In the genomic region with DNA sequence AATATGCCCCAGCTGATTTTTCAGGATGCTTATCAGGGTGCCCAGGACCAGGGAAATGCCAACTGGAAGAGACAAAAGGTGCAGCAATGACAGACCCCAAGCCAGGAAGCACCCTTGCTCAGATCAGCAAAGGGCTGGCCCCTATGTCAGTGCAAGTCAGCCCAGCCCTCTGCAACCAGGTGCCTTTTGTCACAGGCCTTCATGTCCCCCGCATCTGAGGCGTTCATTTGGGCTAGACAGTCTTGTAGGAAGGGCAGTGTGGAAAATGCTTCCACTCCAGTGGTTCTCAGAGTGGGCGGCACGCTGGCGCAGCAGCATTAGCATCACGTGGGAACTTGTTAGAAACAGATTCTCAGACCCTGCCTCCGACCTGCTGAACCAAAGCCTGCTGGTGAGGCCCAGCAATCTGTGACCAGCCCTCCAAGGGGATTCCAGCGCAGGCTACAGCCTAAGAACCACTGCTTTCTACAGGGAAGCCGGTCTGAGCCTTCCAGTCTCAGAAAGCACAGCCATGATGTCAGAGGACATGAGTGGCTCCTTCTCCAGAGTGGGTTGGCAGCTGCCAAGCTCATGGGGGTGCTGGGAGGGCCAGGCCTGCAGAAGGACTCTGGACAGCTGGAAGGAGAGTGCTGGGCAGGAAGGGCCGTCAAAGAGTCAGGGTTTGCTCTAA, we compare ENCODE assay signal across 17 cellular contexts. TPM values are rescaled to one million over a fixed set of nuclear protein-coding genes. Genes with fewer than 3 reads are reported as not detected.
DNase-seq lines count a peak whose midpoint lies in the region; ATAC-seq, FAIRE-seq and TF ChIP-seq lines count a peak whose summit lies in the region.
"Had no signal": no experiment of that assay in that cellular context is flagged by ENCODE, and none has a peak within 500 bp of the region (broad histone marks: within the 10 kb centered on the region; RNA-seq: fewer than 3 reads in every experiment).

No MANE protein-coding gene starts in this region.

- H3K36me3 ChIP-seq in OCI-LY7 (ENCODE audit: insufficient read depth, low read length) (no peaks in the 10 kb centered on the region), psoas muscle (ENCODE audit: insufficient read depth in 1 of 2, low read depth in 1 of 2) (no peaks in the 10 kb centered on the region)
- H3K36me3 ChIP-seq: BLaER1 had no signal

- CTCF ChIA-PET in OCI-LY7 (lab: Charles Lee; ENCODE audit: unreplicated experiment), result no interaction called here

- no peaks in the 10 kb centered on the region for H3K9me3 ChIP-seq in OCI-LY7 (ENCODE audit: low read length)
- no peaks in the 10 kb centered on the region for H3K9me3 ChIP-seq in psoas muscle
- H3K9me3 ChIP-seq: BLaER1 had no signal

- FAIRE-seq in GM12891 (lab: Jason Lieb, UNC), result peak; percentile 38
- FAIRE-seq: bronchial epithelial cell had no signal

- no peaks in the 10 kb centered on the region for H4K20me1 ChIP-seq in OCI-LY7 (ENCODE audit: insufficient read depth, low read length)
- H4K20me1 ChIP-seq: BLaER1 had no signal

- H3K4me3 ChIP-seq in OCI-LY7 (ENCODE audit: low read depth, low read length, poor library complexity, severe bottlenecking) (no peak overlapping the region), psoas muscle (no peak overlapping the region)
- H3K4me3 ChIP-seq: BLaER1 had no signal

- BruUV-seq in OCI-LY7 (replicated peaks; lab: Mats Ljungman, UMichigan), result no TSS peak

- H3K27me3 ChIP-seq in psoas muscle (ENCODE audit: insufficient read depth in 3 of 3, low read length in 2 of 3), result no peaks in the 10 kb centered on the region
- H3K27me3 ChIP-seq: BLaER1 had no signal

- H3K79me2 ChIP-seq in OCI-LY7 (ENCODE audit: insufficient read depth, low read depth, low read length), result no peaks in the 10 kb centered on the region

- intact Hi-C loops in OCI-LY7 (cut with micrococcal nuclease; ENCODE audit: unreplicated experiment) (no loop called here), left cardiac atrium (cut with DNase I) (no loop called here), psoas muscle (cut with DNase I) (no loop called here)

- H3K27ac Mint-ChIP-seq in activated naive CD4-positive, alpha-beta T cell treated with anti-CD3 and anti-CD28 coated beads, Interleukin-2, amount 50 U/mL, for 72 hours, result peak overlapping the region in 1 of 2 donors; percentile 40
- H3K27ac Mint-ChIP-seq: activated T-helper 2 cell treated with anti-CD3 and anti-CD28 coated beads, Interferon-gamma antibody, Interleukin-2, Interleukin-4, amounts not matched to agents 10 μg/mL and 5 μg/mL and 100 μg/mL, durations not matched to agents 14 hours and 24 hours and 36 hours had no signal

- H3K4me1 ChIP-seq in OCI-LY7 (ENCODE audit: insufficient read depth, low read length, poor library complexity, severe bottlenecking) (no peaks in the 10 kb centered on the region), psoas muscle (no peaks in the 10 kb centered on the region)
- H3K4me1 ChIP-seq: BLaER1 had no signal

- no peak overlapping the region for H2AFZ ChIP-seq in OCI-LY7 (ENCODE audit: low read length)

- WGBS in psoas muscle, 3 donors, result 54 to 64% (median 60%) methylated on average over 10 of the region's 10 CpGs

- TF ChIP-seq CTCF in OCI-LY7 (conservative IDR thresholded peaks at IDR 0.05; ENCODE audit: low read length) (no peak), psoas muscle (IDR thresholded peaks at IDR 0.05) (no peak)

- POLR2A ChIA-PET in OCI-LY7 (lab: Charles Lee), result no interaction called here

- DNase-seq in GM12891 (ENCODE audit: insufficient read length, low spot score) (no peak), OCI-LY7 (ENCODE audit: low spot score) (peak; percentile 4), left cardiac atrium (no peak), psoas muscle (no peak), KG1 (lab: John Stamatoyannopoulos, UW) (no peak), left lobe of liver (ENCODE audit: low spot score) (no peak)
- no peak for DNase-seq in activated naive CD4-positive, alpha-beta T cell treated with anti-CD3 and anti-CD28 coated beads, Interleukin-2, amount 50 U/mL, for 16 hours
- no peak for DNase-seq in activated naive CD4-positive, alpha-beta T cell treated with anti-CD3 and anti-CD28 coated beads, Interleukin-2, amount 50 U/mL, for 72 hours (ENCODE audit: low spot score in 2 of 2)
- DNase-seq: GDM1, Kasumi-1, NCI-H2081, PC-3 had no signal

- H3K36me3 Mint-ChIP-seq in activated naive CD4-positive, alpha-beta T cell treated with anti-CD3 and anti-CD28 coated beads, Interleukin-2, amount 50 U/mL, for 72 hours, result no peaks in the 10 kb centered on the region

- ATAC-seq in left cardiac atrium (peak; percentile 42 to 62), psoas muscle (peak; percentile 15 to 47 (median 35)), left lobe of liver (no peak)
- no peak for ATAC-seq in activated naive CD4-positive, alpha-beta T cell treated with anti-CD3 and anti-CD28 coated beads, Interleukin-2, amount 50 U/mL, for 72 hours
- ATAC-seq: PC-3 had no signal

- no peaks in the 10 kb centered on the region for H3K9me2 ChIP-seq in OCI-LY7 (ENCODE audit: insufficient read depth, low read length)

- H3K27ac ChIP-seq in OCI-LY7 (ENCODE audit: low read depth, low read length, poor library complexity, severe bottlenecking) (no peak overlapping the region), psoas muscle (peak overlapping the region; percentile 48)
- H3K27ac ChIP-seq: BLaER1 had no signal

- no peaks in the 10 kb centered on the region for H3K9me3 Mint-ChIP-seq in activated naive CD4-positive, alpha-beta T cell treated with anti-CD3 and anti-CD28 coated beads, Interleukin-2, amount 50 U/mL, for 72 hours
- H3K9me3 Mint-ChIP-seq: activated T-helper 2 cell treated with anti-CD3 and anti-CD28 coated beads, Interferon-gamma antibody, Interleukin-2, Interleukin-4, amounts not matched to agents 10 μg/mL and 5 μg/mL and 100 μg/mL, durations not matched to agents 14 hours and 24 hours and 36 hours had no signal

- H3K4me2 ChIP-seq in OCI-LY7 (ENCODE audit: low read length), result no peak overlapping the region
- H3K4me2 ChIP-seq: BLaER1 had no signal

- no peak for TF ChIP-seq POLR2A in GM12891 (IDR thresholded peaks at IDR 0.05; ENCODE audit: low read depth, low read length)

TF ChIP-seq in GM12891, 5 proteins besides CTCF, POLR2A, EP300 and RAD21:
- no peak for TF ChIP-seq SPI1 (IDR thresholded peaks at IDR 0.05; ENCODE audit: low read depth, low read length)
- TF ChIP-seq POLR2AphosphoS5 (IDR thresholded peaks at IDR 0.05; ENCODE audit: low read depth, low read length), result no peak
- TF ChIP-seq PAX5 (IDR thresholded peaks at IDR 0.05; ENCODE audit: insufficient read depth, low read length, severe bottlenecking), result no peak
- no peak for TF ChIP-seq TAF1 (IDR thresholded peaks at IDR 0.05; ENCODE audit: low read depth, low read length)
- no peak for TF ChIP-seq POU2F2 (IDR thresholded peaks at IDR 0.05; ENCODE audit: low read depth, low read length)

RNA-seq across cellular contexts. Expression of gene SLC47A2, which starts 13.1 kb away (rescaled TPM):
- polyA plus RNA-seq in GM12891 (2012; ENCODE audit: low read depth, missing spikeins), result not detected
- not detected in 2 replicates for total RNA-seq in OCI-LY7 (2014; rRNA removed; shearing (Covaris generic))
- total RNA-seq in OCI-LY7 (2022), result not detected in 2 replicates
- not detected for total RNA-seq in left cardiac atrium
- 1 to 10 TPM in 1 of 4 donors, not detected in 3; 1.1 TPM for total RNA-seq in psoas muscle
- under 1 TPM; 0.01 to 0.08 (median 0.03) TPM for polyA plus RNA-seq in psoas muscle
- total RNA-seq in left lobe of liver, result not detected
- not detected for total RNA-seq in activated naive CD4-positive, alpha-beta T cell treated with anti-CD3 and anti-CD28 coated beads, Interleukin-2, amount 50 U/mL, for 72 hours
- total RNA-seq: activated T-helper 2 cell treated with anti-CD3 and anti-CD28 coated beads, Interferon-gamma antibody, Interleukin-2, Interleukin-4, amounts not matched to agents 10 μg/mL and 5 μg/mL and 100 μg/mL, durations not matched to agents 14 hours and 24 hours and 36 hours; mononuclear cell; PC-3; T-helper 1 cell treated with Interleukin-12 subunit alpha and Interleukin-12 subunit beta and Interleukin-4 antibody, amounts not matched to agents 30 ng/mL and 1 ng/mL, for 36 hours had no signal

RNA-seq across cellular contexts. Expression of gene ALDH3A1, which starts 44.9 kb away (rescaled TPM):
- polyA plus RNA-seq in GM12891 (2012; ENCODE audit: low read depth, missing spikeins), result 1.1 TPM
- 0.16 and 0.26 TPM in 2 replicates for total RNA-seq in OCI-LY7 (2014; rRNA removed; shearing (Covaris generic))
- total RNA-seq in OCI-LY7 (2022), result not detected in 2 replicates
- total RNA-seq in left cardiac atrium, result under 1 TPM; 0.21 to 0.32 TPM
- 1 to 10 TPM in 1 of 4 donors, under 1 TPM in 2, not detected in 1; 0.17 to 6.5 (median 0.24) TPM for total RNA-seq in psoas muscle
- under 1 TPM; 0.05 to 0.20 (median 0.12) TPM for polyA plus RNA-seq in psoas muscle
- total RNA-seq in left lobe of liver, result 1.5 TPM
- under 1 TPM in 1 of 2 donors, not detected in 1; 0.30 TPM for total RNA-seq in activated naive CD4-positive, alpha-beta T cell treated with anti-CD3 and anti-CD28 coated beads, Interleukin-2, amount 50 U/mL, for 72 hours
- total RNA-seq: activated T-helper 2 cell treated with anti-CD3 and anti-CD28 coated beads, Interferon-gamma antibody, Interleukin-2, Interleukin-4, amounts not matched to agents 10 μg/mL and 5 μg/mL and 100 μg/mL, durations not matched to agents 14 hours and 24 hours and 36 hours; mononuclear cell; T-helper 1 cell treated with Interleukin-12 subunit alpha and Interleukin-12 subunit beta and Interleukin-4 antibody, amounts not matched to agents 30 ng/mL and 1 ng/mL, for 36 hours had no signal

RNA-seq across cellular contexts. Expression of gene ALDH3A2, which starts 54.7 kb away (rescaled TPM):
- polyA plus RNA-seq in GM12891 (2012; ENCODE audit: low read depth, missing spikeins), result 20.8 TPM
- total RNA-seq in OCI-LY7 (2014; rRNA removed; shearing (Covaris generic)), result 28.9 and 29.7 TPM in 2 replicates
- total RNA-seq in OCI-LY7 (2022) (41.1 and 47.3 TPM in 2 replicates), left cardiac atrium (10 to 100 TPM; 38.3 to 58.0 TPM), psoas muscle (100 to 1,000 TPM in 1 of 4 donors, 10 to 100 TPM in 3; 57.6 to 229 (median 86.2) TPM), left lobe of liver (154 TPM)
- polyA plus RNA-seq in psoas muscle, result 10 to 100 TPM; 32.9 to 78.1 (median 68.6) TPM
- total RNA-seq in activated naive CD4-positive, alpha-beta T cell treated with anti-CD3 and anti-CD28 coated beads, Interleukin-2, amount 50 U/mL, for 72 hours, result 10 to 100 TPM; 19.4 to 35.8 TPM

Comparison
In these comparisons a context has a peak if more than half of its experiments do, and no peak if none do; other contexts are left out.
1. ATAC-seq: peak in left cardiac atrium (2 of 2) and psoas muscle (4 of 4); none in left lobe of liver (single experiment) and activated naive CD4-positive, alpha-beta T cell treated with anti-CD3 and anti-CD28 coated beads, Interleukin-2, amount 50 U/mL, for 72 hours (0 of 2).